8 cellular contexts compared by ENCODE assay signal in the genomic region with DNA sequence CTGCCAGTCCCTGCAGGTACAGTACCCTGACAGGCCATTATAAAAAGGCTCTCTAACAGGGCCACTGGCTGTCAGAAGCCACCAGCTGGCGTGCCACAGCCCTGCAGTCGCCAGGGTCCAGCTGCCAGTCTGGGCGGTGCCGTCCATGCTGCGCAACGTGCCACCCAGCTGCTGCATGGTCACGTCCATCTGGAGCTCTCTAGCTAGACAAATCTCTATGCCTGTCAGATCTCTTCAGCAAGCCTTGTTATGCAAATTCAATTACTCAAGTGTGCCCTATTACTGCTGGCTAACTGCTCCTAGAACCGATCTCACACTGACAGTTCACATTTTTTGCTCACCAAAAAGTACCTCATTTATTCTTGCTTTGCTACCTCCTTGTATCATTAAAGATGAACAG.
DNase-seq lines count a peak whose midpoint lies in the region; ATAC-seq and TF ChIP-seq lines count a peak whose summit lies in the region.

No MANE protein-coding gene starts in this region.

- no peaks in the 10 kb centered on the region for H3K27me3 Mint-ChIP-seq in activated naive CD4-positive, alpha-beta T cell treated with anti-CD3 and anti-CD28 coated beads for 36 hours (ENCODE audit: low read depth)

- whole genome bisulfite sequencing in thyroid gland, 2 donors, result 90 to 92% methylated on average over 8 of the region's 8 CpGs

- H3K9me3 ChIP-seq in gastrocnemius medialis (no peaks in the 10 kb centered on the region), thyroid gland (no peaks in the 10 kb centered on the region)

- H3K36me3 Mint-ChIP-seq in activated naive CD4-positive, alpha-beta T cell treated with anti-CD3 and anti-CD28 coated beads for 36 hours (ENCODE audit: low read depth), result peaks cover 3% of the 10 kb centered on the region

- H3K4me3 ChIP-seq in gastrocnemius medialis (no peak overlapping the region), thyroid gland (replicated peaks in 1 of 3) (no peak overlapping the region)

- H3K36me3 ChIP-seq in gastrocnemius medialis (no peaks in the 10 kb centered on the region), thyroid gland (no peaks in the 10 kb centered on the region)

- H3K27ac ChIP-seq in gastrocnemius medialis, result no peak overlapping the region
- no peak overlapping the region for H3K27ac ChIP-seq in thyroid gland

- no peaks in the 10 kb centered on the region for H3K9me3 Mint-ChIP-seq in activated naive CD4-positive, alpha-beta T cell treated with anti-CD3 and anti-CD28 coated beads for 36 hours

- DNase-seq in COLO668 (lab: John Stamatoyannopoulos, UW; ENCODE audit: unreplicated experiment), result peak; percentile 37
- DNase-seq in NCI-H774 (lab: John Stamatoyannopoulos, UW), result peak; percentile 87
- DNase-seq in gastrocnemius medialis, result peak; percentile 22 to 76
- no peak for DNase-seq in thyroid gland
- DNase-seq in activated naive CD4-positive, alpha-beta T cell treated with anti-CD3 and anti-CD28 coated beads for 36 hours, result no peak
- no peak for DNase-seq in DMS114 treated with DMSO at 0.1 percent for 48 hours (lab: John Stamatoyannopoulos, UW; ENCODE audit: unreplicated experiment)

- TF ChIP-seq POLR2A in gastrocnemius medialis (IDR thresholded peaks at IDR 0.05) (no peak), thyroid gland (IDR thresholded peaks at IDR 0.05) (no peak)

- in situ Hi-C loops in gastrocnemius medialis (cut with MboI; ENCODE audit: low sequenced_read_pairs in 4 of 4), result no loop called here

- H3K27me3 ChIP-seq in gastrocnemius medialis (no peaks in the 10 kb centered on the region), thyroid gland (no peaks in the 10 kb centered on the region)

- intact Hi-C loops in gastrocnemius medialis (cut with DNase I; ENCODE audit: low total_unique reads) (loop anchor here (10.0 kb wide), 1 partner anchor 148 kb away; no protein-coding TSS in a partner anchor), thyroid gland (cut with DNase I) (no loop called here)
- intact Hi-C loops in activated naive CD4-positive, alpha-beta T cell treated with anti-CD3 and anti-CD28 coated beads for 36 hours (cut with micrococcal nuclease), result no loop called here

- CTCF ChIA-PET in activated naive CD4-positive, alpha-beta T cell treated with anti-CD3 and anti-CD28 coated beads for 36 hours (lab: Charles Lee), result interaction anchor here (0.8 to 1.2 kb wide), 2 partner anchors 10 to 20 kb away, joined by 3 to 6 read pairs; no protein-coding TSS in a partner anchor

- peak; percentile 86 for ATAC-seq in GM19452 (IDR thresholded peaks at IDR 0.05; ENCODE audit: unreplicated experiment)
- peak; percentile 90 for ATAC-seq in HG03196 (IDR thresholded peaks at IDR 0.05; ENCODE audit: unreplicated experiment)
- peak; percentile 62 to 95 for ATAC-seq in gastrocnemius medialis

- no peak overlapping the region for H3K4me3 Mint-ChIP-seq in activated naive CD4-positive, alpha-beta T cell treated with anti-CD3 and anti-CD28 coated beads for 36 hours

- H3K27ac Mint-ChIP-seq in activated naive CD4-positive, alpha-beta T cell treated with anti-CD3 and anti-CD28 coated beads for 36 hours, result no peak overlapping the region

- H3K4me1 ChIP-seq in gastrocnemius medialis (peaks cover 0 to 3% of the 10 kb centered on the region in 2 donors), thyroid gland (no peaks in the 10 kb centered on the region)

- peaks cover 8% of the 10 kb centered on the region for H3K4me1 Mint-ChIP-seq in activated naive CD4-positive, alpha-beta T cell treated with anti-CD3 and anti-CD28 coated beads for 36 hours (ENCODE audit: low read depth)

- TF ChIP-seq CTCF in gastrocnemius medialis (IDR thresholded peaks at IDR 0.05 in 4 of 5, conservative IDR thresholded peaks at IDR 0.05 in 1 of 5), result peak in 3 of 5 experiments; percentile 12 to 41 (median 25)
- no peak for TF ChIP-seq CTCF in thyroid gland (IDR thresholded peaks at IDR 0.05)

Comparison
In these comparisons a context has a peak if more than half of its experiments do, and no peak if none do; other contexts are left out.
1. DNase-seq: peak in COLO668 (single experiment), NCI-H774 (single experiment) and gastrocnemius medialis (2 of 2); none in thyroid gland (0 of 2), activated naive CD4-positive, alpha-beta T cell treated with anti-CD3 and anti-CD28 coated beads for 36 hours (single experiment) and DMS114 treated with DMSO at 0.1 percent for 48 hours (single experiment).
2. CTCF ChIP-seq: peak in gastrocnemius medialis (3 of 5); none in thyroid gland (0 of 6).
3. Peak in every context shown above with its lines, with median percentiles within 50 percentile points of each other: ATAC-seq.